8 cellular contexts compared by ENCODE assay signal in the genomic region with DNA sequence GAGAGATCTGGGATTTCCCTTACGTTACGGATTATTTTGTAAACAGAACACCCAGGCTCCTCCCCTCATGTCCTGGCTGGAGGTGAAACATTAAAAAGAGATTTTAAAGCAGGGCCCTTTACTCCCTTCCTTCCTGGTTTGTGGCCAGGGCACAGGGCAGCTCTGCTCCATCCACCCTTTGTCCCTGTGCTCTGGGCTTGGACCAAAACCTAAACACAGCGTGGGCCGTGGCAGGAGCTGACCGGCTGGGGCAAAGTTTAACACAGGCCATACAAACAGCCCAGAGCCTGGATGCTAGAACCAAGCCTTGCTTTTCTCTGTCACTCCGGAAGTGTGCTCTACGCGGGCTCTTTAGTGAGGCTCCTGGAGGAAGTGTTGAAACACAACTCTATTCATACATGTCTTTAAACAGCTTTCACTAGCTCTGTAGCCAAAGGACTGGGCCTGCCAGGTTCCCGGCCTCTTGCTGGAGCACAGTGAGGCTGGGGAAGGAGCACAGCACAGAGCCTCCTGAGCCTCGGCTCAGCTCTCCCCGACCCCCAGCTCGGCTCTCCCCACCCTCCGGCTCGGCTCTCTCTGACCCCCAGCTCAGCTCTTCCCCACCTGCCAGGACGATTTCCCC.
A peak's percentile ranks its signal among the peaks of the same experiment; 100 is the strongest.
DNase-seq lines count a peak whose midpoint lies in the region; ATAC-seq and TF ChIP-seq lines count a peak whose summit lies in the region.

No MANE protein-coding gene starts in this region.

- H3K36me3 Mint-ChIP-seq in activated naive CD8-positive, alpha-beta T cell treated with anti-CD3 and anti-CD28 coated beads, Interleukin-2, amount 50 U/mL, for 24 hours (ENCODE audit: low read depth), result peaks cover 4% of the 10 kb centered on the region

- H3K27ac ChIP-seq in subcutaneous abdominal adipose tissue (ENCODE audit: low read depth, low read length), result peak overlapping the region; percentile 62

- peak overlapping the region; percentile 63 for H3K4me3 Mint-ChIP-seq in activated naive CD8-positive, alpha-beta T cell treated with anti-CD3 and anti-CD28 coated beads, Interleukin-2, amount 50 U/mL, for 24 hours

- peaks cover 45% of the 10 kb centered on the region for H3K4me1 Mint-ChIP-seq in activated naive CD8-positive, alpha-beta T cell treated with anti-CD3 and anti-CD28 coated beads, Interleukin-2, amount 50 U/mL, for 24 hours

- H3K4me3 ChIP-seq in NB4 (ENCODE audit: low read depth, low read length), result no peak overlapping the region
- H3K4me3 ChIP-seq in subcutaneous abdominal adipose tissue (ENCODE audit: low read depth in 1 of 5, low read length in 5 of 5), result peak overlapping the region in 1 of 5 donors; percentile 6

- peak; percentile 81 for ATAC-seq in activated naive CD8-positive, alpha-beta T cell treated with anti-CD3 and anti-CD28 coated beads, Interleukin-2, amount 50 U/mL, for 24 hours
- peak; percentile 86 for ATAC-seq in left colon
- no peak for ATAC-seq in GM18867 (IDR thresholded peaks at IDR 0.05; ENCODE audit: unreplicated experiment)
- ATAC-seq in HG03354 (IDR thresholded peaks at IDR 0.05; ENCODE audit: poor library complexity, severe bottlenecking, unreplicated experiment), result no peak

- no peaks in the 10 kb centered on the region for H3K27me3 Mint-ChIP-seq in activated naive CD8-positive, alpha-beta T cell treated with anti-CD3 and anti-CD28 coated beads, Interleukin-2, amount 50 U/mL, for 24 hours

- H3K9ac ChIP-seq in subcutaneous abdominal adipose tissue (ENCODE audit: low read length in 5 of 5), result peak overlapping the region in 4 of 5 donors; percentile 3 to 59 (median 29)

- no peaks in the 10 kb centered on the region for H3K27me3 ChIP-seq in subcutaneous abdominal adipose tissue (ENCODE audit: control insufficient read depth in 5 of 5, insufficient read depth in 4 of 5, low read length in 5 of 5)

- peaks cover 0 to 11% (median 2%) of the 10 kb centered on the region in 5 donors for H3K36me3 ChIP-seq in subcutaneous abdominal adipose tissue (ENCODE audit: control insufficient read depth in 5 of 5, insufficient read depth in 5 of 5, low read length in 5 of 5)

- H3K9me3 Mint-ChIP-seq in activated naive CD8-positive, alpha-beta T cell treated with anti-CD3 and anti-CD28 coated beads, Interleukin-2, amount 50 U/mL, for 24 hours, result no peaks in the 10 kb centered on the region

- DNase-seq in NB4 (ENCODE audit: low read depth), result peak; percentile 79
- DNase-seq in activated naive CD8-positive, alpha-beta T cell treated with anti-CD3 and anti-CD28 coated beads, Interleukin-2, amount 50 U/mL, for 24 hours, result peak; percentile 41
- peak; percentile 71 to 85 for DNase-seq in left colon
- no peak for DNase-seq in NCI-H2029 treated with DMSO at 0.1 percent for 48 hours (lab: John Stamatoyannopoulos, UW)
- no peak for DNase-seq in NCI-H510A treated with DMSO at 0.1 percent for 48 hours (lab: John Stamatoyannopoulos, UW)

- TF ChIP-seq POLR2A in NB4 (IDR thresholded peaks at IDR 0.05; ENCODE audit: extremely low read depth, insufficient read length), result no peak

- no peaks in the 10 kb centered on the region for H3K9me3 ChIP-seq in subcutaneous abdominal adipose tissue (ENCODE audit: control insufficient read depth in 5 of 5, low read length in 5 of 5)

- intact Hi-C loops in left colon (cut with DNase I, micrococcal nuclease), result no loop called here

- peaks cover 9 to 62% (median 41%) of the 10 kb centered on the region in 5 donors for H3K4me1 ChIP-seq in subcutaneous abdominal adipose tissue (ENCODE audit: control insufficient read depth in 5 of 5, insufficient read depth in 5 of 5, low read length in 5 of 5)

- peak overlapping the region; percentile 98 for H3K27ac Mint-ChIP-seq in activated naive CD8-positive, alpha-beta T cell treated with anti-CD3 and anti-CD28 coated beads, Interleukin-2, amount 50 U/mL, for 24 hours

- TF ChIP-seq CTCF in NB4 (IDR thresholded peaks at IDR 0.05; ENCODE audit: low read depth, low read length), result no peak

Comparison
In these comparisons a context has a peak if more than half of its experiments do, and no peak if none do; other contexts are left out.
1. DNase-seq: peak in NB4 (single experiment), activated naive CD8-positive, alpha-beta T cell treated with anti-CD3 and anti-CD28 coated beads, Interleukin-2, amount 50 U/mL, for 24 hours (single experiment) and left colon (2 of 2); none in NCI-H2029 treated with DMSO at 0.1 percent for 48 hours (single experiment) and NCI-H510A treated with DMSO at 0.1 percent for 48 hours (single experiment).
2. ATAC-seq: peak in activated naive CD8-positive, alpha-beta T cell treated with anti-CD3 and anti-CD28 coated beads, Interleukin-2, amount 50 U/mL, for 24 hours (single experiment) and left colon (single experiment); none in GM18867 (single experiment) and HG03354 (single experiment).